Comparison of ENCODE assay signal across 11 cellular contexts in genomic region chr2:122707224-122707824, GRCh38.
DNase-seq lines count a peak whose midpoint lies in the region; ATAC-seq and TF ChIP-seq lines count a peak whose summit lies in the region.
"Had no signal": no experiment of that assay in that cellular context is flagged by ENCODE, and none has a peak within 500 bp of the region (broad histone marks: within the 10 kb centered on the region; RNA-seq: fewer than 3 reads in every experiment).

No MANE protein-coding gene starts in this region.

- no peak for TF ChIP-seq CTCF in kidney epithelial cell (IDR thresholded peaks at IDR 0.05; ENCODE audit: insufficient read depth, low read length, poor library complexity, severe bottlenecking)
- TF ChIP-seq CTCF in glutamatergic neuron (IDR thresholded peaks at IDR 0.05; ENCODE audit: partially characterized antibody, unreplicated experiment): no peak

- peak; percentile 68 for ATAC-seq in GM18511 (IDR thresholded peaks at IDR 0.05; ENCODE audit: unreplicated experiment)
- ATAC-seq in GM21447 (IDR thresholded peaks at IDR 0.05; ENCODE audit: unreplicated experiment): peak; percentile 47
- ATAC-seq in HG03066 (IDR thresholded peaks at IDR 0.05; ENCODE audit: low read depth, unreplicated experiment): peak; percentile 63
- ATAC-seq: natural killer cell had no signal

- H3K27me3 Mint-ChIP-seq in glutamatergic neuron (ENCODE audit: unreplicated experiment): no peaks in the 10 kb centered on the region

- H3K27ac Mint-ChIP-seq in glutamatergic neuron (ENCODE audit: unreplicated experiment): no peak overlapping the region
- H3K27ac Mint-ChIP-seq: natural killer cell had no signal

- no peaks in the 10 kb centered on the region for H3K36me3 Mint-ChIP-seq in glutamatergic neuron (ENCODE audit: unreplicated experiment)

- H3K4me3 ChIP-seq in kidney epithelial cell (ENCODE audit: low read depth, low read length): no peak overlapping the region
- H3K4me3 ChIP-seq: skin epidermis had no signal

- no peaks in the 10 kb centered on the region for H3K27me3 ChIP-seq in kidney epithelial cell (ENCODE audit: control insufficient read depth, insufficient read depth, low read length)

- H3K9me3 Mint-ChIP-seq in glutamatergic neuron (ENCODE audit: unreplicated experiment): no peaks in the 10 kb centered on the region

- H3K4me3 Mint-ChIP-seq in glutamatergic neuron (ENCODE audit: unreplicated experiment): no peak overlapping the region
- H3K4me3 Mint-ChIP-seq: natural killer cell had no signal

- DNase-seq in kidney epithelial cell (ENCODE audit: low read depth): peak; percentile 62
- DNase-seq in activated CD4-positive, alpha-beta T cell treated with anti-CD3 and anti-CD28 coated beads for 1 hour: no peak
- no peak for DNase-seq in dedifferentiated amniotic fluid mesenchymal stem cell (ENCODE audit: extremely low spot score)
- DNase-seq in COR-L47 (lab: John Stamatoyannopoulos, UW): no peak
- no peak for DNase-seq in glutamatergic neuron
- DNase-seq: activated CD8-positive, alpha-beta memory T cell treated with anti-CD3 and anti-CD28 coated beads for 24 hours; natural killer cell had no signal

- no peaks in the 10 kb centered on the region for H3K36me3 ChIP-seq in kidney epithelial cell (ENCODE audit: control insufficient read depth, insufficient read depth, low read length)

- no peaks in the 10 kb centered on the region for H3K4me1 Mint-ChIP-seq in glutamatergic neuron (ENCODE audit: low read depth, unreplicated experiment)
- H3K4me1 Mint-ChIP-seq: natural killer cell had no signal
